17 cellular contexts compared by ENCODE assay signal in the genomic region with DNA sequence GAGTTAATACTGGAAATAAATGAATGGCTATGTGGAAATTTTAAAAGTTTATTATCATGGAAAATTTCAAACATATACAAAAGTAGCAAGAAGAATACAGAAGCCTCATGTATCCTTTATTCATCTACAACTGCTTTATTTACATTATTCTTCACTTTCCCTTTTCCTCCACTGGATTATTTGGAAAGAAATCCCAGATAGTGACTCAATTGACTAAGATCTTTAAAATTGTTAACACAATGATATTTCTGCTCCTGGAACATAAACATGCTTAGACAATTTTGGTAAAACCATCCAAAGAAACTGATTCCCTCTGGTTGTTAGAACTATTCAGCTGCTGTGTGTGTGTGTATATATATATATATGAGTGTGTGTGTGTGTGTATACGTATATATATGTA.
"Had no signal": no experiment of that assay in that cellular context is flagged by ENCODE, and none has a peak within 500 bp of the region (broad histone marks: within the 10 kb centered on the region; RNA-seq: fewer than 3 reads in every experiment).

No MANE protein-coding gene starts in this region.

- H3K36me3 ChIP-seq: adrenal gland, left ventricle myocardium inferior, pancreas, thyroid gland had no signal

- H3K27me3 Mint-ChIP-seq: central memory CD8-positive, alpha-beta T cell had no signal

- H3K36me3 Mint-ChIP-seq: activated naive CD4-positive, alpha-beta T cell treated with anti-CD3 and anti-CD28 coated beads, Interleukin-2, amount 50 U/mL, for 24 hours; immature natural killer cell; stimulated activated naive B cell treated with anti-CD40 and anti-IgM and Interleukin-4, amounts not matched to agents 10 μg/mL and 1 μg/mL and 100 μg/mL, for 72 hours had no signal

- H3K4me3 ChIP-seq: adrenal gland, left ventricle myocardium inferior, pancreas, thyroid gland had no signal

- H3K4me3 Mint-ChIP-seq: activated naive CD4-positive, alpha-beta T cell treated with anti-CD3 and anti-CD28 coated beads, Interleukin-2, amount 50 U/mL, for 24 hours; activated T-cell treated with anti-CD3 and anti-CD28 coated beads, Interleukin-2, amount 50 U/mL, for 72 hours; central memory CD8-positive, alpha-beta T cell; immature natural killer cell; neural crest cell; stimulated activated naive B cell treated with anti-CD40 and anti-IgM and Interleukin-4, amounts not matched to agents 10 μg/mL and 1 μg/mL and 100 μg/mL, for 72 hours had no signal

- H3K4me1 Mint-ChIP-seq: activated naive CD4-positive, alpha-beta T cell treated with anti-CD3 and anti-CD28 coated beads, Interleukin-2, amount 50 U/mL, for 24 hours; central memory CD8-positive, alpha-beta T cell; immature natural killer cell had no signal

- H3K27me3 ChIP-seq: adrenal gland, pancreas, thyroid gland had no signal

- H3K9me3 Mint-ChIP-seq: activated naive CD4-positive, alpha-beta T cell treated with anti-CD3 and anti-CD28 coated beads, Interleukin-2, amount 50 U/mL, for 24 hours; activated T-cell treated with anti-CD3 and anti-CD28 coated beads, Interleukin-2, amount 50 U/mL, for 72 hours; central memory CD8-positive, alpha-beta T cell had no signal

- ATAC-seq: activated T-cell treated with anti-CD3 and anti-CD28 coated beads, Interleukin-2, amount 50 U/mL, for 72 hours; pancreas; stimulated activated naive B cell treated with anti-CD40 and anti-IgM and Interleukin-4, amounts not matched to agents 10 μg/mL and 1 μg/mL and 100 μg/mL, for 72 hours had no signal

- DNase-seq: activated CD4-positive, alpha-beta T cell treated with anti-CD3 and anti-CD28 coated beads, Interleukin-2, amount 50 U/mL, for 4 hours; activated effector memory CD4-positive, alpha-beta T cell treated with anti-CD3 and anti-CD28 coated beads, Interleukin-2, amount 50 U/mL, for 16 hours; activated T-cell treated with anti-CD3 and anti-CD28 coated beads, Interleukin-2, amount 50 U/mL, for 72 hours; adrenal gland; cortex of kidney; immature natural killer cell; kidney glomerular epithelial cell; left ventricle myocardium inferior; mammary epithelial cell; pancreas; stimulated activated naive B cell treated with anti-CD40 and anti-IgM and Interleukin-4, amounts not matched to agents 10 μg/mL and 1 μg/mL and 100 μg/mL, for 72 hours; SW 1271; T-helper 2 cell; thyroid gland had no signal

- H3K27ac Mint-ChIP-seq: activated naive CD4-positive, alpha-beta T cell treated with anti-CD3 and anti-CD28 coated beads, Interleukin-2, amount 50 U/mL, for 24 hours; activated T-cell treated with anti-CD3 and anti-CD28 coated beads, Interleukin-2, amount 50 U/mL, for 72 hours; immature natural killer cell; stimulated activated naive B cell treated with anti-CD40 and anti-IgM and Interleukin-4, amounts not matched to agents 10 μg/mL and 1 μg/mL and 100 μg/mL, for 72 hours had no signal

- H3K27ac ChIP-seq: pancreas had no signal

- H3K9me3 ChIP-seq: adrenal gland, left ventricle myocardium inferior, pancreas, thyroid gland had no signal
